In the genomic region with DNA sequence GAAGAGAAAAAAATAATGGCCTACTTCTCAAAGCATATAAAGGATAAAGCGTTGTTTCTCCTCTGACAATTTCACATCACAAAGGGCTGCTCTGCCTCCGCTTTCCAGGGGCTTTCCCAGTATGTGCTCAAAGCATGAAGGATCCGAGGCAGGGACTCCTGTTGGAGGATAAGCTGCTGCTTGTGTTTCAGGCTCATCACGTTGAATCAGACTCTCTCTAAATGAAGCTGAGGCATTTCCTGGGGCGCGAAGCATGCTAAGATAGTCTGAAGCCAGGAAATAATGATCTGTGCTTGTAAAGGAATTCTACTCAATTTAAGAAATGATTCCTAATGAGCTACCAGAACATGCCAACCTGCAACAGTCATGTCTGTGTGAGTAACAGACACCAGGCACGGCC, we compare ENCODE assay signal across 16 cellular contexts.
A peak's percentile ranks its signal among the peaks of the same experiment; 100 is the strongest.
DNase-seq lines count a peak whose midpoint lies in the region; ATAC-seq and TF ChIP-seq lines count a peak whose summit lies in the region.
"Had no signal": no experiment of that assay in that cellular context is flagged by ENCODE, and none has a peak within 500 bp of the region (broad histone marks: within the 10 kb centered on the region; RNA-seq: fewer than 3 reads in every experiment).

No MANE protein-coding gene starts in this region.

- TF ChIP-seq CTCF in AG10803 (conservative IDR thresholded peaks at IDR 0.05; ENCODE audit: low read length) (no peak), foreskin keratinocyte (conservative IDR thresholded peaks at IDR 0.05) (no peak), vagina (IDR thresholded peaks at IDR 0.05) (no peak)

- TF ChIP-seq POLR2A in vagina (IDR thresholded peaks at IDR 0.05) = no peak

- intact Hi-C loops in vagina (cut with DNase I) = no loop called here

- H3K27ac ChIP-seq in foreskin keratinocyte = no peak overlapping the region
- H3K27ac ChIP-seq in vagina = no peak overlapping the region
- H3K27ac ChIP-seq: BLaER1 treated with 17β-estradiol and CSF1 and Interleukin-3, amounts not matched to agents 10 nM and 100 nM; PC-9 had no signal

- H3K4me1 ChIP-seq in foreskin keratinocyte (no peaks in the 10 kb centered on the region), vagina (no peaks in the 10 kb centered on the region)

- no peak overlapping the region for H3K4me3 ChIP-seq in AG10803 (ENCODE audit: low read length)
- H3K4me3 ChIP-seq in MG63 = no peak overlapping the region
- H3K4me3 ChIP-seq in vagina = no peak overlapping the region
- H3K4me3 ChIP-seq: BLaER1 treated with 17β-estradiol and CSF1 and Interleukin-3, amounts not matched to agents 10 nM and 100 nM; PC-9 had no signal

- no peaks in the 10 kb centered on the region for H3K9me3 ChIP-seq in MG63
- no peaks in the 10 kb centered on the region for H3K9me3 ChIP-seq in vagina
- H3K9me3 ChIP-seq: BLaER1 treated with 17β-estradiol and CSF1 and Interleukin-3, amounts not matched to agents 10 nM and 100 nM had no signal

- peak; percentile 20 for DNase-seq in AG10803 (ENCODE audit: low read depth)
- DNase-seq in GM03348 (ENCODE audit: low spot score) = peak; percentile 6
- DNase-seq in MG63 = peak; percentile 9
- peak in 1 of 2 donors; percentile 26 for DNase-seq in foreskin keratinocyte
- no peak for DNase-seq in vagina (ENCODE audit: extremely low spot score in 2 of 2)
- no peak for DNase-seq in NCI-H1048 (lab: John Stamatoyannopoulos, UW)
- no peak for DNase-seq in T-helper 1 cell
- DNase-seq in SHP77 (lab: John Stamatoyannopoulos, UW) = no peak
- DNase-seq: CD8-positive, alpha-beta memory T cell; DMS79 treated with DMSO at 0.1 percent for 48 hours; KBM-7; NCI-H146; NCI-H2081 treated with DMSO at 0.1 percent for 48 hours; NCI-H524; PC-9 had no signal

- ATAC-seq in foreskin keratinocyte = peak; percentile 73

- H3K36me3 ChIP-seq in MG63 = no peaks in the 10 kb centered on the region
- no peaks in the 10 kb centered on the region for H3K36me3 ChIP-seq in vagina
- H3K36me3 ChIP-seq: BLaER1 treated with 17β-estradiol and CSF1 and Interleukin-3, amounts not matched to agents 10 nM and 100 nM had no signal

- H3K27me3 ChIP-seq in MG63 (peaks cover 4% of the 10 kb centered on the region; the same call in 1 of the 2 replicates), foreskin keratinocyte (no peaks in the 10 kb centered on the region), vagina (no peaks in the 10 kb centered on the region)
- H3K27me3 ChIP-seq: BLaER1 treated with 17β-estradiol and CSF1 and Interleukin-3, amounts not matched to agents 10 nM and 100 nM had no signal

Comparison
In these comparisons a context has a peak if more than half of its experiments do, and no peak if none do; other contexts are left out.
1. DNase-seq: peak in AG10803 (single experiment), GM03348 (single experiment) and MG63 (single experiment); none in vagina (0 of 2), NCI-H1048 (single experiment), T-helper 1 cell (0 of 5) and SHP77 (0 of 2).